Comparison of ENCODE assay signal across 1 cellular context in genomic region chr1:212607924-212608208, GRCh38.
TF ChIP-seq lines count a peak whose summit lies in the region.

No MANE protein-coding gene starts in this region.

TF ChIP-seq in A549, 52 proteins besides CTCF, POLR2A, EP300 and RAD21 (continued from another document):
- TF ChIP-seq, protein P1, sequence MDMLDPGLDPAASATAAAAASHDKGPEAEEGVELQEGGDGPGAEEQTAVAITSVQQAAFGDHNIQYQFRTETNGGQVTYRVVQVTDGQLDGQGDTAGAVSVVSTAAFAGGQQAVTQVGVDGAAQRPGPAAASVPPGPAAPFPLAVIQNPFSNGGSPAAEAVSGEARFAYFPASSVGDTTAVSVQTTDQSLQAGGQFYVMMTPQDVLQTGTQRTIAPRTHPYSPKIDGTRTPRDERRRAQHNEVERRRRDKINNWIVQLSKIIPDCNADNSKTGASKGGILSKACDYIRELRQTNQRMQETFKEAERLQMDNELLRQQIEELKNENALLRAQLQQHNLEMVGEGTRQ (IDR thresholded peaks at IDR 0.05) = no peak
- no peak for TF ChIP-seq HDAC2 (IDR thresholded peaks at IDR 0.05)
- no peak for TF ChIP-seq HEYL (CRISPR knock-in tag; IDR thresholded peaks at IDR 0.05)
- no peak for TF ChIP-seq EHMT2 (IDR thresholded peaks at IDR 0.05; ENCODE audit: low read depth)
- TF ChIP-seq TFCP2L1 (CRISPR knock-in tag; IDR thresholded peaks at IDR 0.05) = 0 out of 2 replicates have a peak, but pooled peaks have one; percentile 66
- TF ChIP-seq HOXB13 (CRISPR knock-in tag; IDR thresholded peaks at IDR 0.05; ENCODE audit: low read depth) = no peak
- no peak for TF ChIP-seq CHD2 (IDR thresholded peaks at IDR 0.05; ENCODE audit: low read length, partially characterized antibody)
- no peak for TF ChIP-seq JUN (IDR thresholded peaks at IDR 0.05)
- peak; percentile 77; the same call in 1 of the 2 replicates for TF ChIP-seq HOXA7 (CRISPR knock-in tag; IDR thresholded peaks at IDR 0.05)
- TF ChIP-seq ESRRA (IDR thresholded peaks at IDR 0.05; ENCODE audit: borderline replicate concordance, low read length) = no peak
- no peak for TF ChIP-seq ZFP36 (IDR thresholded peaks at IDR 0.05; ENCODE audit: borderline replicate concordance, partially characterized antibody)
- TF ChIP-seq ZC3H11A (IDR thresholded peaks at IDR 0.05) = no peak
- TF ChIP-seq MAZ (IDR thresholded peaks at IDR 0.05; ENCODE audit: borderline replicate concordance, low read depth, low read length) = no peak
- TF ChIP-seq REST (IDR thresholded peaks at IDR 0.05) = 0 out of 2 replicates have a peak, but pooled peaks have one; percentile 10
